Comparison of ENCODE assay signal across 21 cellular contexts in the genomic region with DNA sequence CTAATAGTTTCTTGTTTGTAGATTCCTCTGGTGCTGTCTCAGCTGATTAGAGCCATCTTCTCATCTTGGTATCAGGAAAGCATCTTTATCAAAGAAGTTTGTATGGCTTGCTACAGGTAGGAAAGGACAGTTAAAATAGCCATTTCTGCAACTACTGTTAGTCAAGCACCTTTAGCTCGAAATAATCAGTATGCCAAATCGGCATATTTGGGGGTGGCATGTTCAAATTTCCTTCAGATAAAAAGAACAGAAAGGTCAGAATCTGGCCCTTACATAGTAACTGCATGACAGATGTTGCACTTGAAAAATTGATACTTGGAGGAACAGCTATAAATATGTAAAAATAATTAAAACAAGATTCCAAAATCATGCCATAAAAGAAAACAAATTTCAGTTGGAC. TPM values are rescaled to one million over a fixed set of nuclear protein-coding genes. Genes with fewer than 3 reads are reported as not detected.
DNase-seq lines count a peak whose midpoint lies in the region; ATAC-seq, FAIRE-seq and TF ChIP-seq lines count a peak whose summit lies in the region.
"Had no signal": no experiment of that assay in that cellular context is flagged by ENCODE, and none has a peak within 500 bp of the region (broad histone marks: within the 10 kb centered on the region; RNA-seq: fewer than 3 reads in every experiment).

No MANE protein-coding gene starts in this region.

- no peaks in the 10 kb centered on the region for H3K9me1 ChIP-seq in K562 (ENCODE audit: control insufficient read depth, insufficient read depth, low read length)

- ATAC-seq in HepG2 (no peak), right lobe of liver (no peak), K562 (no peak), GM19452 (IDR thresholded peaks at IDR 0.05; ENCODE audit: unreplicated experiment) (no peak)
- ATAC-seq: CD8-positive, alpha-beta T cell; GM12878 had no signal

- no peaks in the 10 kb centered on the region for H3K9me3 ChIP-seq in HepG2 (ENCODE audit: low read length)
- no peaks in the 10 kb centered on the region for H3K9me3 ChIP-seq in right lobe of liver
- H3K9me3 ChIP-seq in GM23248 (ENCODE audit: low read depth): no peaks in the 10 kb centered on the region
- no peaks in the 10 kb centered on the region for H3K9me3 ChIP-seq in Karpas-422 (ENCODE audit: low read length)
- no peaks in the 10 kb centered on the region; the same call in 1 of the 2 replicates for H3K9me3 ChIP-seq in K562 (replicated peaks; ENCODE audit: control insufficient read depth, insufficient read depth, low read depth, low read length)
- no peaks in the 10 kb centered on the region for H3K9me3 ChIP-seq in sigmoid colon

- TF ChIP-seq EP300 in HepG2 (IDR thresholded peaks at IDR 0.05; ENCODE audit: low read depth in 2 of 2, low read length in 2 of 2) (no peak), HepG2 (CRISPR knock-in tag; IDR thresholded peaks at IDR 0.05; ENCODE audit: borderline replicate concordance) (no peak), K562 (IDR thresholded peaks at IDR 0.05; ENCODE audit: low read length) (no peak), sigmoid colon (IDR thresholded peaks at IDR 0.05) (no peak)

- POLR2A ChIA-PET in HepG2 (lab: Yijun Ruan, JAX): no interaction called here
- POLR2A ChIA-PET in K562 (lab: Yijun Ruan, JAX): interaction anchor here (0.6 to 1.0 kb wide), 2 partner anchors 10 to 74 kb away, joined by 3 read pairs; no protein-coding TSS in a partner anchor

- peaks cover 21% of the 10 kb centered on the region for H3F3A ChIP-seq in GM23248 (ENCODE audit: insufficient read depth)

- H3K4me1 ChIP-seq in HepG2 (ENCODE audit: insufficient read depth, low read length) (peaks cover 14% of the 10 kb centered on the region), right lobe of liver (no peaks in the 10 kb centered on the region), GM23248 (ENCODE audit: insufficient read depth) (peaks cover 8% of the 10 kb centered on the region), Karpas-422 (ENCODE audit: low read length) (peaks cover 8% of the 10 kb centered on the region), K562 (replicated peaks in 1 of 2; ENCODE audit: control insufficient read depth in 2 of 2, insufficient read depth in 2 of 2, low read length in 2 of 2) (peaks cover 8 to 15% of the 10 kb centered on the region in 2 experiments; a peak in 4 of 5 replicates), sigmoid colon (peaks cover 0 to 12% (median 9%) of the 10 kb centered on the region in 4 donors)

- H3K9ac ChIP-seq in HepG2 (ENCODE audit: insufficient read depth, low read depth, low read length) (no peak overlapping the region), GM23248 (no peak overlapping the region), Karpas-422 (ENCODE audit: low read length) (no peak overlapping the region), K562 (ENCODE audit: insufficient read depth in 1 of 2, low read depth in 2 of 2, low read length in 2 of 2) (no peak overlapping the region)
- H3K9ac ChIP-seq: BLaER1 treated with 17β-estradiol and CSF1 and Interleukin-3, amounts not matched to agents 10 nM and 100 nM had no signal

- H3K4me3 ChIP-seq in HepG2 (replicated peaks in 1 of 3; ENCODE audit: insufficient read depth in 1 of 3, low read depth in 2 of 3, low read length in 3 of 3) (no peak overlapping the region), right lobe of liver (no peak overlapping the region), GM23248 (no peak overlapping the region), Karpas-422 (ENCODE audit: low read length) (no peak overlapping the region), K562 (no peak overlapping the region), sigmoid colon (no peak overlapping the region)
- H3K4me3 ChIP-seq: BLaER1 treated with 17β-estradiol and CSF1 and Interleukin-3, amounts not matched to agents 10 nM and 100 nM; GM12878 had no signal

- H3K9me2 ChIP-seq in GM23248 (ENCODE audit: insufficient read depth) (no peaks in the 10 kb centered on the region), Karpas-422 (replicated peaks; ENCODE audit: insufficient read depth, low read length) (no peaks in the 10 kb centered on the region)

- BruUV-seq in HepG2 (replicated peaks; lab: Mats Ljungman, UMichigan) (no TSS peak), K562 (replicated peaks; lab: Mats Ljungman, UMichigan) (no TSS peak)

- in situ Hi-C loops in HepG2 (cut with HindIII; ENCODE audit: extremely low pct_ligation_motif_present, low pct_unique_long_range_greater_than_20kb) (no loop called here), GM23248 (cut with MboI) (no loop called here), K562 (cut with MboI) (no loop called here)

- H3K4me2 ChIP-seq in HepG2 (ENCODE audit: low read depth, low read length) (no peak overlapping the region), GM23248 (ENCODE audit: unreplicated experiment) (no peak overlapping the region), Karpas-422 (ENCODE audit: low read depth, low read length, poor library complexity, severe bottlenecking) (no peak overlapping the region), K562 (ENCODE audit: insufficient read depth, low read length) (no peak overlapping the region)
- H3K4me2 ChIP-seq: BLaER1 treated with 17β-estradiol and CSF1 and Interleukin-3, amounts not matched to agents 10 nM and 100 nM had no signal

- H4K20me1 ChIP-seq in HepG2 (ENCODE audit: insufficient read depth, low read length): no peaks in the 10 kb centered on the region
- H4K20me1 ChIP-seq in GM23248 (ENCODE audit: insufficient read depth): no peaks in the 10 kb centered on the region
- H4K20me1 ChIP-seq in Karpas-422 (ENCODE audit: insufficient read depth, low read depth, low read length): peaks cover 9% of the 10 kb centered on the region; the same call in 1 of the 2 replicates
- no peaks in the 10 kb centered on the region for H4K20me1 ChIP-seq in K562 (replicated peaks; ENCODE audit: control insufficient read depth, insufficient read depth, low read length)

- H3K27ac ChIP-seq in HepG2 (ENCODE audit: extremely low read length, insufficient read depth, low read length) (no peak overlapping the region), right lobe of liver (no peak overlapping the region), GM23248 (no peak overlapping the region), Karpas-422 (ENCODE audit: low read length) (no peak overlapping the region), K562 (ENCODE audit: extremely low read depth, low read depth, low read length) (no peak overlapping the region), sigmoid colon (no peak overlapping the region)
- H3K27ac ChIP-seq: BLaER1 treated with 17β-estradiol and CSF1 and Interleukin-3, amounts not matched to agents 10 nM and 100 nM; C4-2B had no signal

- H2AFZ ChIP-seq in HepG2 (ENCODE audit: low read length): no peak overlapping the region
- peak overlapping the region; percentile 36; the same call in 1 of the 2 replicates for H2AFZ ChIP-seq in GM23248
- H2AFZ ChIP-seq in Karpas-422 (ENCODE audit: low read length): no peak overlapping the region
- H2AFZ ChIP-seq in K562 (ENCODE audit: low read depth, low read length): no peak overlapping the region

- FAIRE-seq in HepG2 (lab: Jason Lieb, UNC): no peak
- no peak for FAIRE-seq in K562 (lab: Jason Lieb, UNC)
- FAIRE-seq: GM12878, GM12892, GM18507 had no signal

- H3K79me2 ChIP-seq in HepG2 (ENCODE audit: insufficient read depth, low read length) (peaks cover 26% of the 10 kb centered on the region), GM23248 (ENCODE audit: insufficient read depth) (peaks cover 42% of the 10 kb centered on the region), Karpas-422 (ENCODE audit: low read length) (peaks cover 41% of the 10 kb centered on the region), K562 (ENCODE audit: control insufficient read depth, insufficient read depth, low read length) (peaks cover 25% of the 10 kb centered on the region)

- no peak for TF ChIP-seq CTCF in HepG2 (CRISPR knock-in tag; IDR thresholded peaks at IDR 0.05)
- no peak for TF ChIP-seq CTCF in right lobe of liver (IDR thresholded peaks at IDR 0.05)
- TF ChIP-seq CTCF in K562 (IDR thresholded peaks at IDR 0.05 in 2 of 3, conservative IDR thresholded peaks at IDR 0.05 in 1 of 3; ENCODE audit: insufficient read depth in 2 of 3, low read depth in 1 of 3, low read length in 3 of 3): no peak
- no peak for TF ChIP-seq CTCF in sigmoid colon (IDR thresholded peaks at IDR 0.05)

- H3K27me3 ChIP-seq in HepG2 (ENCODE audit: control insufficient read depth in 1 of 2, insufficient read depth in 2 of 2, low read length in 2 of 2) (no peaks in the 10 kb centered on the region), right lobe of liver (no peaks in the 10 kb centered on the region), GM23248 (replicated peaks; ENCODE audit: insufficient read depth) (no peaks in the 10 kb centered on the region), Karpas-422 (ENCODE audit: low read length) (no peaks in the 10 kb centered on the region), K562 (ENCODE audit: control insufficient read depth in 2 of 2, insufficient read depth in 2 of 2, low read length in 2 of 2) (no peaks in the 10 kb centered on the region), sigmoid colon (no peaks in the 10 kb centered on the region)
- H3K27me3 ChIP-seq: BLaER1 treated with 17β-estradiol and CSF1 and Interleukin-3, amounts not matched to agents 10 nM and 100 nM had no signal

- CTCF ChIA-PET in HepG2 (lab: Yijun Ruan, JAX; ENCODE audit: low intra/inter-chr PET ratio, low total read pairs) (interaction anchor here (1.4 kb wide), 1 partner anchor 536 kb away, joined by 6 read pairs; no protein-coding TSS in a partner anchor), K562 (lab: Yijun Ruan, JAX; ENCODE audit: low intra/inter-chr PET ratio) (no interaction called here)

- 97% methylated on average over 2 of the region's 2 CpGs for WGBS in HepG2 (ENCODE audit: low lambda C conversion rate)
- 80% methylated on average over 2 of the region's 2 CpGs for WGBS in right lobe of liver (ENCODE audit: insufficient coverage, low coverage, low lambda C conversion rate, missing lambda C conversion rate)
- 31 to 32% methylated on average over 2 of the region's 2 CpGs for WGBS in GM23248 (ENCODE audit: low coverage in 1 of 2, low lambda C conversion rate in 2 of 2, missing lambda C conversion rate in 2 of 2), 2 experiments
- WGBS in K562 (ENCODE audit: insufficient coverage, low coverage, missing lambda C conversion rate): 91% methylated on average over 2 of the region's 2 CpGs
- WGBS in sigmoid colon, 2 donors: 97 to 99% methylated on average over 2 of the region's 2 CpGs

- no peak for TF ChIP-seq RAD21 in HepG2 (CRISPR knock-in tag; IDR thresholded peaks at IDR 0.05)
- TF ChIP-seq RAD21 in K562 (CRISPR knock-in tag; conservative IDR thresholded peaks at IDR 0.05 in 1 of 2, IDR thresholded peaks at IDR 0.05 in 1 of 2): no peak

- TF ChIP-seq POLR2A in HepG2 (IDR thresholded peaks at IDR 0.05; ENCODE audit: insufficient read depth in 1 of 2, low read depth in 2 of 2, low read length in 2 of 2) (no peak), right lobe of liver (IDR thresholded peaks at IDR 0.05) (no peak), K562 (conservative IDR thresholded peaks at IDR 0.05) (no peak), sigmoid colon (IDR thresholded peaks at IDR 0.05) (no peak)

- H3K36me3 ChIP-seq in HepG2 (replicated peaks in 1 of 2; ENCODE audit: control insufficient read depth in 1 of 2, insufficient read depth in 2 of 2, low read length in 2 of 2): no peaks in the 10 kb centered on the region
- no peaks in the 10 kb centered on the region for H3K36me3 ChIP-seq in right lobe of liver
- H3K36me3 ChIP-seq in GM23248 (ENCODE audit: low read depth): no peaks in the 10 kb centered on the region
- H3K36me3 ChIP-seq in Karpas-422 (ENCODE audit: insufficient read depth, low read length): peaks cover 20% of the 10 kb centered on the region; the same call in 1 of the 2 replicates
- H3K36me3 ChIP-seq in K562 (ENCODE audit: control insufficient read depth, insufficient read depth, low read length): peaks cover 12% of the 10 kb centered on the region; the same call in 2 of the 3 replicates
- H3K36me3 ChIP-seq in sigmoid colon: no peaks in the 10 kb centered on the region

- intact Hi-C loops in HepG2 (cut with micrococcal nuclease; ENCODE audit: unreplicated experiment): loop anchor here (5.0 kb wide), 1 partner anchor 535 kb away; no protein-coding TSS in a partner anchor
- intact Hi-C loops in right lobe of liver (cut with DNase I): no loop called here
- intact Hi-C loops in K562 (cut with micrococcal nuclease): no loop called here
- intact Hi-C loops in sigmoid colon (cut with DNase I): no loop called here

- DNase-seq in HepG2 (ENCODE audit: low spot score) (no peak), right lobe of liver (no peak), GM23248 (no peak), Karpas-422 (peak; percentile 37), K562 (ENCODE audit: extremely low read depth in 1 of 4, low spot score in 3 of 4) (no peak), sigmoid colon (no peak), NCI-H2171 treated with DMSO at 0.1 percent for 48 hours (lab: John Stamatoyannopoulos, UW) (no peak)
- DNase-seq: 8988T, COR-L47, DMS 273 treated with DMSO at 0.1 percent for 48 hours, DMS153, DMS79, DND-41, GDM1 had no signal

RNA-seq across cellular contexts. Expression of gene C4orf46, which starts 4.8 kb away (rescaled TPM):
- total RNA-seq in HepG2 (2016; rRNA removed; fragmentation: Illumina TruSeq; extraction: Trizol) (10.4 and 16.7 TPM in 2 replicates), right lobe of liver (1 to 10 TPM in 2 of 6 experiments, under 1 TPM in 4; 0.54 to 2.8 (median 0.92) TPM), K562 (2014; rRNA removed) (9.7 and 12.9 TPM in 2 replicates), K562 (2014; rRNA removed; fragmentation: Illumina TruSeq; extraction: Trizol) (20.7 and 22.9 TPM in 2 replicates), K562 (2015; rRNA removed; fragmentation: Illumina TruSeq; extraction: Trizol) (15.7 and 18.5 TPM in 2 replicates), K562 (2021) (13.7 and 17.0 TPM in 2 replicates), sigmoid colon (1 to 10 TPM; 3.3 to 7.1 (median 5.2) TPM)
- total RNA-seq in HepG2 (2016; cell fraction: cytosol; rRNA removed; fragmentation: Illumina TruSeq; extraction: Trizol; ENCODE audit: low read depth): 1.1 and 1.7 TPM in 2 replicates
- 10.1 and 15.4 TPM in 2 replicates for total RNA-seq in HepG2 (2016; cell fraction: insoluble cytoplasmic fraction; rRNA removed; fragmentation: Illumina TruSeq; extraction: Trizol)
- 6.0 and 7.4 TPM in 2 replicates for total RNA-seq in HepG2 (2016; cell fraction: membrane; rRNA removed; fragmentation: Illumina TruSeq; extraction: Trizol)
- total RNA-seq in HepG2 (2016; cell fraction: nucleus; rRNA removed; fragmentation: Illumina TruSeq; extraction: Trizol): 7.4 and 8.1 TPM in 2 replicates
- polyA plus RNA-seq in HepG2 (2011; rRNA removed) (5.4 and 8.5 TPM in 2 replicates), GM23248 (2016; fragmentation: Nextera tagmentation; extraction: Ambion mirVana) (13.3 and 14.1 TPM in 2 replicates), K562 (2011; rRNA removed) (19.6 and 22.8 TPM in 2 replicates), K562 (2014; fragmentation: Illumina TruSeq; extraction: Trizol) (20.8 and 24.4 TPM in 2 replicates), K562 (2014; fragmentation: Nextera tagmentation; extraction: Ambion mirVana) (10 to 100 TPM; 11.6 to 11.7 TPM), K562 (2014; rRNA removed) (13.3 and 17.8 TPM in 2 replicates), sigmoid colon (1 to 10 TPM; 2.4 to 3.7 (median 3.7) TPM)
- 2.6 and 3.0 TPM in 2 replicates for polyA plus RNA-seq in HepG2 (2011; cell fraction: cytosol; rRNA removed)
- 1.3 and 2.1 TPM in 2 replicates for polyA plus RNA-seq in HepG2 (2011; cell fraction: nucleus; rRNA removed)
- 3.0 and 5.0 TPM in 2 replicates for polyA plus RNA-seq in HepG2 (2012)
- polyA plus RNA-seq in HepG2 (2016; cell fraction: cytosol; fragmentation: Illumina TruSeq; extraction: Trizol; ENCODE audit: low read depth): 0.98 and 1.2 TPM in 2 replicates
- polyA plus RNA-seq in HepG2 (2016; cell fraction: insoluble cytoplasmic fraction; fragmentation: Illumina TruSeq; extraction: Trizol; ENCODE audit: low read depth): 22.6 and 22.9 TPM in 2 replicates
- 5.1 and 5.5 TPM in 2 replicates for polyA plus RNA-seq in HepG2 (2016; cell fraction: membrane; fragmentation: Illumina TruSeq; extraction: Trizol; ENCODE audit: low read depth)
- polyA plus RNA-seq in HepG2 (2016; cell fraction: nucleus; fragmentation: Illumina TruSeq; extraction: Trizol; ENCODE audit: insufficient read depth, low read depth): 10.1 and 10.7 TPM in 2 replicates
- polyA minus RNA-seq in HepG2 (2011; rRNA and poly(A)+ RNA removed; ENCODE audit: low replicate concordance): 1.7 TPM in 2 replicates
- 2.9 and 3.5 TPM in 2 replicates for polyA minus RNA-seq in HepG2 (2011; cell fraction: cytosol; rRNA and poly(A)+ RNA removed)
- polyA minus RNA-seq in HepG2 (2011; cell fraction: nucleus; rRNA and poly(A)+ RNA removed): 3.0 and 4.0 TPM in 2 replicates
- total RNA-seq in GM23248 (2014; rRNA removed; shearing (Covaris generic)): 12.4 and 19.5 TPM in 2 replicates
- total RNA-seq in Karpas-422 (2014; rRNA removed; shearing (Covaris generic); ENCODE audit: low replicate concordance): 12.6 and 27.9 TPM in 2 replicates
- 9.3 and 18.6 TPM in 2 replicates for total RNA-seq in K562 (2011; cell fraction: chromatin; rRNA removed; ENCODE audit: low replicate concordance)
- total RNA-seq in K562 (2011; cell fraction: nucleolus; rRNA removed): 7.3 and 7.8 TPM in 2 replicates
- total RNA-seq in K562 (2011; cell fraction: nucleoplasm; rRNA removed): 21.6 and 40.2 TPM in 2 replicates
- 6.0 and 11.1 TPM in 2 replicates for polyA plus RNA-seq in K562 (2011; cell fraction: cytosol; rRNA removed)
- polyA plus RNA-seq in K562 (2011; cell fraction: nucleus; rRNA removed): 12.7 and 19.8 TPM in 2 replicates
- 10.1 and 14.7 TPM in 2 replicates for polyA plus RNA-seq in K562 (2012)
- 13.5 and 15.9 TPM in 2 replicates for polyA minus RNA-seq in K562 (2011; rRNA and poly(A)+ RNA removed)
- 5.5 and 6.5 TPM in 2 replicates for polyA minus RNA-seq in K562 (2011; cell fraction: cytosol; rRNA and poly(A)+ RNA removed)
- polyA minus RNA-seq in K562 (2011; cell fraction: nucleus; rRNA and poly(A)+ RNA removed): 2.2 and 5.3 TPM in 2 replicates

RNA-seq across cellular contexts. Expression of gene ETFDH, which starts 5.2 kb away (rescaled TPM):
- total RNA-seq in HepG2 (2016; rRNA removed; fragmentation: Illumina TruSeq; extraction: Trizol): 13.5 and 14.7 TPM in 2 replicates
- 1.3 and 2.5 TPM in 2 replicates for total RNA-seq in HepG2 (2016; cell fraction: cytosol; rRNA removed; fragmentation: Illumina TruSeq; extraction: Trizol; ENCODE audit: low read depth)
- total RNA-seq in HepG2 (2016; cell fraction: insoluble cytoplasmic fraction; rRNA removed; fragmentation: Illumina TruSeq; extraction: Trizol): 13.3 and 15.5 TPM in 2 replicates
- 5.0 and 6.4 TPM in 2 replicates for total RNA-seq in HepG2 (2016; cell fraction: membrane; rRNA removed; fragmentation: Illumina TruSeq; extraction: Trizol)
- 9.4 and 10.2 TPM in 2 replicates for total RNA-seq in HepG2 (2016; cell fraction: nucleus; rRNA removed; fragmentation: Illumina TruSeq; extraction: Trizol)
- polyA plus RNA-seq in HepG2 (2011; rRNA removed): 15.3 and 17.8 TPM in 2 replicates
- 8.7 and 14.2 TPM in 2 replicates for polyA plus RNA-seq in HepG2 (2011; cell fraction: cytosol; rRNA removed)
- 16.8 and 22.3 TPM in 2 replicates for polyA plus RNA-seq in HepG2 (2011; cell fraction: nucleus; rRNA removed)
- 14.6 and 17.9 TPM in 2 replicates for polyA plus RNA-seq in HepG2 (2012)
- polyA plus RNA-seq in HepG2 (2016; cell fraction: cytosol; fragmentation: Illumina TruSeq; extraction: Trizol; ENCODE audit: low read depth): 1.8 and 2.1 TPM in 2 replicates
- polyA plus RNA-seq in HepG2 (2016; cell fraction: insoluble cytoplasmic fraction; fragmentation: Illumina TruSeq; extraction: Trizol; ENCODE audit: low read depth): 12.4 and 13.8 TPM in 2 replicates
- 2.8 and 4.3 TPM in 2 replicates for polyA plus RNA-seq in HepG2 (2016; cell fraction: membrane; fragmentation: Illumina TruSeq; extraction: Trizol; ENCODE audit: low read depth)
- polyA plus RNA-seq in HepG2 (2016; cell fraction: nucleus; fragmentation: Illumina TruSeq; extraction: Trizol; ENCODE audit: insufficient read depth, low read depth): 14.5 and 18.5 TPM in 2 replicates
- 1.8 and 8.8 TPM in 2 replicates for polyA minus RNA-seq in HepG2 (2011; rRNA and poly(A)+ RNA removed; ENCODE audit: low replicate concordance)
- polyA minus RNA-seq in HepG2 (2011; cell fraction: cytosol; rRNA and poly(A)+ RNA removed): 8.0 and 13.9 TPM in 2 replicates
- 19.4 and 23.9 TPM in 2 replicates for polyA minus RNA-seq in HepG2 (2011; cell fraction: nucleus; rRNA and poly(A)+ RNA removed)
- total RNA-seq in right lobe of liver: 100 to 1,000 TPM; 100 to 146 (median 127) TPM
- 18.5 and 26.4 TPM in 2 replicates for total RNA-seq in GM23248 (2014; rRNA removed; shearing (Covaris generic))
- 24.1 and 25.6 TPM in 2 replicates for polyA plus RNA-seq in GM23248 (2016; fragmentation: Nextera tagmentation; extraction: Ambion mirVana)
- total RNA-seq in Karpas-422 (2014; rRNA removed; shearing (Covaris generic); ENCODE audit: low replicate concordance): 34.2 and 54.3 TPM in 2 replicates
- 14.8 and 56.4 TPM in 2 replicates for total RNA-seq in K562 (2011; cell fraction: chromatin; rRNA removed; ENCODE audit: low replicate concordance)
- total RNA-seq in K562 (2011; cell fraction: nucleolus; rRNA removed): 8.2 and 12.4 TPM in 2 replicates
- 20.1 and 25.6 TPM in 2 replicates for total RNA-seq in K562 (2011; cell fraction: nucleoplasm; rRNA removed)
- 15.7 and 16.0 TPM in 2 replicates for total RNA-seq in K562 (2014; rRNA removed)
- total RNA-seq in K562 (2014; rRNA removed; fragmentation: Illumina TruSeq; extraction: Trizol): 25.9 and 30.4 TPM in 2 replicates
- total RNA-seq in K562 (2015; rRNA removed; fragmentation: Illumina TruSeq; extraction: Trizol): 24.9 and 26.7 TPM in 2 replicates
- total RNA-seq in K562 (2021): 21.1 and 21.7 TPM in 2 replicates
- polyA plus RNA-seq in K562 (2011; rRNA removed): 21.9 and 29.8 TPM in 2 replicates
- 10.7 and 15.5 TPM in 2 replicates for polyA plus RNA-seq in K562 (2011; cell fraction: cytosol; rRNA removed)
- 23.8 and 26.2 TPM in 2 replicates for polyA plus RNA-seq in K562 (2011; cell fraction: nucleus; rRNA removed)
- polyA plus RNA-seq in K562 (2012): 13.9 and 19.5 TPM in 2 replicates
- 26.2 and 33.6 TPM in 2 replicates for polyA plus RNA-seq in K562 (2014; fragmentation: Illumina TruSeq; extraction: Trizol)
- 10 to 100 TPM; 14.6 to 25.1 TPM for polyA plus RNA-seq in K562 (2014; fragmentation: Nextera tagmentation; extraction: Ambion mirVana)
- polyA plus RNA-seq in K562 (2014; rRNA removed): 27.3 and 30.7 TPM in 2 replicates
- 15.3 and 19.3 TPM in 2 replicates for polyA minus RNA-seq in K562 (2011; rRNA and poly(A)+ RNA removed)
- 9.8 and 9.9 TPM in 2 replicates for polyA minus RNA-seq in K562 (2011; cell fraction: cytosol; rRNA and poly(A)+ RNA removed)
- polyA minus RNA-seq in K562 (2011; cell fraction: nucleus; rRNA and poly(A)+ RNA removed): 5.4 and 14.3 TPM in 2 replicates
- total RNA-seq in sigmoid colon: 10 to 100 TPM; 30.7 to 49.9 (median 37.7) TPM
- polyA plus RNA-seq in sigmoid colon: 10 to 100 TPM; 20.4 to 74.7 (median 31.6) TPM

RNA-seq across cellular contexts. Expression of gene PPID, which starts 56.3 kb away (rescaled TPM):
- total RNA-seq in HepG2 (2016; rRNA removed; fragmentation: Illumina TruSeq; extraction: Trizol) (63.4 and 73.3 TPM in 2 replicates), right lobe of liver (10 to 100 TPM; 12.6 to 31.4 (median 18.5) TPM), K562 (2014; rRNA removed) (70.3 and 73.7 TPM in 2 replicates), K562 (2014; rRNA removed; fragmentation: Illumina TruSeq; extraction: Trizol) (112 and 113 TPM in 2 replicates), K562 (2015; rRNA removed; fragmentation: Illumina TruSeq; extraction: Trizol) (110 and 125 TPM in 2 replicates), K562 (2021) (49.3 and 51.7 TPM in 2 replicates), sigmoid colon (10 to 100 TPM; 17.8 to 54.8 (median 28.6) TPM)
- total RNA-seq in HepG2 (2016; cell fraction: cytosol; rRNA removed; fragmentation: Illumina TruSeq; extraction: Trizol; ENCODE audit: low read depth): 10.1 and 10.4 TPM in 2 replicates
- total RNA-seq in HepG2 (2016; cell fraction: insoluble cytoplasmic fraction; rRNA removed; fragmentation: Illumina TruSeq; extraction: Trizol): 59.6 and 76.4 TPM in 2 replicates
- total RNA-seq in HepG2 (2016; cell fraction: membrane; rRNA removed; fragmentation: Illumina TruSeq; extraction: Trizol): 22.4 and 23.0 TPM in 2 replicates
- total RNA-seq in HepG2 (2016; cell fraction: nucleus; rRNA removed; fragmentation: Illumina TruSeq; extraction: Trizol): 24.7 and 25.4 TPM in 2 replicates
- polyA plus RNA-seq in HepG2 (2011; rRNA removed) (14.1 and 15.4 TPM in 2 replicates), GM23248 (2016; fragmentation: Nextera tagmentation; extraction: Ambion mirVana) (37.0 and 41.0 TPM in 2 replicates), K562 (2011; rRNA removed) (29.0 and 46.5 TPM in 2 replicates), K562 (2014; fragmentation: Illumina TruSeq; extraction: Trizol) (122 and 160 TPM in 2 replicates), K562 (2014; fragmentation: Nextera tagmentation; extraction: Ambion mirVana) (100 to 1,000 TPM in 1 of 2 experiments, 10 to 100 TPM in 1; 57.5 to 135 TPM), K562 (2014; rRNA removed) (90.9 and 98.6 TPM in 2 replicates), sigmoid colon (10 to 100 TPM; 17.4 to 30.1 (median 26.6) TPM)
- polyA plus RNA-seq in HepG2 (2011; cell fraction: cytosol; rRNA removed): 10.2 and 11.5 TPM in 2 replicates
- 10.6 and 15.9 TPM in 2 replicates for polyA plus RNA-seq in HepG2 (2011; cell fraction: nucleus; rRNA removed)
- 34.3 and 39.6 TPM in 2 replicates for polyA plus RNA-seq in HepG2 (2012)
- polyA plus RNA-seq in HepG2 (2016; cell fraction: cytosol; fragmentation: Illumina TruSeq; extraction: Trizol; ENCODE audit: low read depth): 8.0 TPM in 2 replicates
- polyA plus RNA-seq in HepG2 (2016; cell fraction: insoluble cytoplasmic fraction; fragmentation: Illumina TruSeq; extraction: Trizol; ENCODE audit: low read depth): 92.0 and 102 TPM in 2 replicates
- 15.5 and 16.2 TPM in 2 replicates for polyA plus RNA-seq in HepG2 (2016; cell fraction: membrane; fragmentation: Illumina TruSeq; extraction: Trizol; ENCODE audit: low read depth)
- polyA plus RNA-seq in HepG2 (2016; cell fraction: nucleus; fragmentation: Illumina TruSeq; extraction: Trizol; ENCODE audit: insufficient read depth, low read depth): 55.4 and 64.1 TPM in 2 replicates
- 1.6 and 2.3 TPM in 2 replicates for polyA minus RNA-seq in HepG2 (2011; rRNA and poly(A)+ RNA removed; ENCODE audit: low replicate concordance)
- polyA minus RNA-seq in HepG2 (2011; cell fraction: cytosol; rRNA and poly(A)+ RNA removed): 6.8 and 9.3 TPM in 2 replicates
- 11.7 and 14.8 TPM in 2 replicates for polyA minus RNA-seq in HepG2 (2011; cell fraction: nucleus; rRNA and poly(A)+ RNA removed)
- total RNA-seq in GM23248 (2014; rRNA removed; shearing (Covaris generic)): 19.2 and 29.1 TPM in 2 replicates
- total RNA-seq in Karpas-422 (2014; rRNA removed; shearing (Covaris generic); ENCODE audit: low replicate concordance): 56.8 and 57.3 TPM in 2 replicates
- 13.7 and 37.1 TPM in 2 replicates for total RNA-seq in K562 (2011; cell fraction: chromatin; rRNA removed; ENCODE audit: low replicate concordance)
- total RNA-seq in K562 (2011; cell fraction: nucleolus; rRNA removed): 9.2 and 10.5 TPM in 2 replicates
- total RNA-seq in K562 (2011; cell fraction: nucleoplasm; rRNA removed): 24.2 and 45.6 TPM in 2 replicates
- polyA plus RNA-seq in K562 (2011; cell fraction: cytosol; rRNA removed): 28.5 and 32.8 TPM in 2 replicates
- polyA plus RNA-seq in K562 (2011; cell fraction: nucleus; rRNA removed): 16.4 and 17.8 TPM in 2 replicates
- 44.4 and 60.2 TPM in 2 replicates for polyA plus RNA-seq in K562 (2012)
- 23.9 and 24.5 TPM in 2 replicates for polyA minus RNA-seq in K562 (2011; rRNA and poly(A)+ RNA removed)
- 16.5 and 16.6 TPM in 2 replicates for polyA minus RNA-seq in K562 (2011; cell fraction: cytosol; rRNA and poly(A)+ RNA removed)
- polyA minus RNA-seq in K562 (2011; cell fraction: nucleus; rRNA and poly(A)+ RNA removed): 9.8 and 16.8 TPM in 2 replicates

Comparison
In these comparisons a context has a peak if more than half of its experiments do, and no peak if none do; other contexts are left out.
1. Of the 241 proteins assayed by ChIP-seq in both HepG2 and K562: peak only in HepG2: MAFF and MAFK; only in K562: none; in both: none; in neither: 239.